In genomic region chr19:50237493-50237892, GRCh38 we compare ENCODE assay signal across 12 cellular contexts. TPM values are rescaled to one million over a fixed set of nuclear protein-coding genes. Genes with fewer than 3 reads are reported as not detected.
DNase-seq lines count a peak whose midpoint lies in the region; ATAC-seq and TF ChIP-seq lines count a peak whose summit lies in the region.
"Not testable (repeated sequence)": the region's sequence is repeated elsewhere in the genome, so short reads cannot be mapped to it uniquely, and the experiment has no call there.
"Had no signal": no experiment of that assay in that cellular context is flagged by ENCODE, and none has a peak within 500 bp of the region (broad histone marks: within the 10 kb centered on the region; RNA-seq: fewer than 3 reads in every experiment).

No MANE protein-coding gene starts in this region.

- H4K5ac ChIP-seq in H9 (ENCODE audit: insufficient read length, low read depth, low read length); mesendoderm (ENCODE audit: low read length): not testable (repeated sequence)

- not testable (repeated sequence) for H3K27me3 ChIP-seq in DND-41 (ENCODE audit: insufficient read depth, low read length, poor library complexity); H9 (ENCODE audit: insufficient read depth, low read length); endodermal cell (ENCODE audit: control insufficient read depth, insufficient read depth, low read length, poor library complexity, severe bottlenecking); mesendoderm (ENCODE audit: insufficient read depth, low read length, poor library complexity)

- H4K91ac ChIP-seq in H9 (ENCODE audit: insufficient read length, low read depth, low read length), result not testable (repeated sequence)

- H3K27ac ChIP-seq in DND-41 (ENCODE audit: low read length); H9 (ENCODE audit: insufficient read length, low read depth, low read length); OCI-LY7 (ENCODE audit: low read depth, low read length, poor library complexity, severe bottlenecking); endodermal cell (ENCODE audit: low read depth, low read length); mesendoderm (ENCODE audit: low read depth, low read length): not testable (repeated sequence)

- DNase-seq in DND-41; type B pancreatic cell (ENCODE audit: extremely low spot score, unreplicated experiment): not testable (repeated sequence)
- DNase-seq in H9, result peak; percentile 68
- DNase-seq in NCI-H2029 (lab: John Stamatoyannopoulos, UW), result peak; percentile 2
- DNase-seq in OCI-LY7 (ENCODE audit: low spot score), result peak; percentile 16
- DNase-seq in activated CD8-positive, alpha-beta T cell treated with anti-CD3 and anti-CD28 coated beads for 36 hours, result peak; percentile 48
- DNase-seq in endodermal cell, result peak; percentile 85
- DNase-seq in mesendoderm, result peak; percentile 42

- H3K56ac ChIP-seq in H9 (ENCODE audit: insufficient read length, low read depth, low read length); mesendoderm (ENCODE audit: low read length): not testable (repeated sequence)

- ATAC-seq in DND-41 (ENCODE audit: insufficient read depth, low read depth); activated CD8-positive, alpha-beta T cell treated with anti-CD3 and anti-CD28 coated beads for 36 hours: not testable (repeated sequence)

- not testable (repeated sequence) for H3K4me1 ChIP-seq in DND-41 (ENCODE audit: insufficient read depth, low read length); H9 (ENCODE audit: insufficient read depth, low read length); OCI-LY7 (ENCODE audit: insufficient read depth, low read length, poor library complexity, severe bottlenecking); endodermal cell (ENCODE audit: control insufficient read depth, insufficient read depth, low read length); mesendoderm (ENCODE audit: control insufficient read depth, low read depth, low read length)

- H3K27me3 Mint-ChIP-seq in H9 (ENCODE audit: low read depth); activated CD8-positive, alpha-beta T cell treated with anti-CD3 and anti-CD28 coated beads for 36 hours; endodermal cell (ENCODE audit: insufficient read depth); type B pancreatic cell: not testable (repeated sequence)

- not testable (repeated sequence) for H3K23me2 ChIP-seq in H9 (ENCODE audit: insufficient read length, low read depth, low read length, poor library complexity, severe bottlenecking)

- H3K4ac ChIP-seq in H9 (ENCODE audit: low read depth, low read length); mesendoderm (ENCODE audit: low read depth, low read length): not testable (repeated sequence)

- not testable (repeated sequence) for H2BK15ac ChIP-seq in H9 (ENCODE audit: low read depth, low read length); mesendoderm (replicated peaks; ENCODE audit: low read depth)

- not testable (repeated sequence) for H4K20me1 ChIP-seq in DND-41 (ENCODE audit: insufficient read depth, low read length); H9 (ENCODE audit: control insufficient read depth, insufficient read depth, insufficient read length); OCI-LY7 (ENCODE audit: insufficient read depth, low read length)

- peak; percentile 36 for TF ChIP-seq CTCF in DND-41 (IDR thresholded peaks at IDR 0.05; ENCODE audit: borderline replicate concordance, extremely low read depth, low read length, poor library complexity, severe bottlenecking)
- peak; percentile 69 for TF ChIP-seq CTCF in H9 (conservative IDR thresholded peaks at IDR 0.05)
- TF ChIP-seq CTCF in OCI-LY7 (conservative IDR thresholded peaks at IDR 0.05; ENCODE audit: low read length), result peak; percentile 68
- peak; percentile 64 for TF ChIP-seq CTCF in activated CD8-positive, alpha-beta T cell treated with anti-CD3 and anti-CD28 coated beads for 36 hours (IDR thresholded peaks at IDR 0.05)
- TF ChIP-seq CTCF in endodermal cell (conservative IDR thresholded peaks at IDR 0.05), result peak; percentile 72
- TF ChIP-seq CTCF in type B pancreatic cell (conservative IDR thresholded peaks at IDR 0.05), result peak; percentile 51

- H2BK5ac ChIP-seq in H9 (ENCODE audit: insufficient read length, low read length); mesendoderm (ENCODE audit: low read length): not testable (repeated sequence)

- not testable (repeated sequence) for H2BK20ac ChIP-seq in H9 (ENCODE audit: low read depth, low read length, poor library complexity, severe bottlenecking)

- H2BK12ac ChIP-seq in H9 (ENCODE audit: insufficient read length, low read depth, low read length), result not testable (repeated sequence)

- H3K9me2 ChIP-seq in OCI-LY7 (ENCODE audit: insufficient read depth, low read length), result not testable (repeated sequence)

- not testable (repeated sequence) for H3K14ac ChIP-seq in H9 (ENCODE audit: insufficient read depth, low read length)

- not testable (repeated sequence) for BruUV-seq in OCI-LY7 (replicated peaks; lab: Mats Ljungman, UMichigan)

- not testable (repeated sequence) for H3K4me3 Mint-ChIP-seq in H9; activated CD8-positive, alpha-beta T cell treated with anti-CD3 and anti-CD28 coated beads for 36 hours; endodermal cell; type B pancreatic cell

- H3K9me3 Mint-ChIP-seq in H9; activated CD8-positive, alpha-beta T cell treated with anti-CD3 and anti-CD28 coated beads for 36 hours; endodermal cell; type B pancreatic cell: not testable (repeated sequence)

- not testable (repeated sequence) for H3K79me1 ChIP-seq in H9 (ENCODE audit: insufficient read depth, low read depth, low read length, poor library complexity, severe bottlenecking); mesendoderm (ENCODE audit: low read length)

- not testable (repeated sequence) for H3T11ph ChIP-seq in H9 (ENCODE audit: low read length)

- not testable (repeated sequence) for H3K4me2 ChIP-seq in DND-41 (ENCODE audit: insufficient read depth, low read length); H9 (ENCODE audit: insufficient read depth, insufficient read length, low read length); OCI-LY7 (ENCODE audit: low read length); mesendoderm (ENCODE audit: low read length)

- H3K79me2 ChIP-seq in DND-41 (ENCODE audit: insufficient read depth, low read length); H9 (ENCODE audit: insufficient read depth, low read length); OCI-LY7 (ENCODE audit: insufficient read depth, low read depth, low read length); mesendoderm (ENCODE audit: control insufficient read depth, insufficient read depth, low read length): not testable (repeated sequence)

- H3K4me1 Mint-ChIP-seq in H9, result peaks cover 13 to 24% of the 10 kb centered on the region in 2 experiments
- not testable (repeated sequence) for H3K4me1 Mint-ChIP-seq in activated CD8-positive, alpha-beta T cell treated with anti-CD3 and anti-CD28 coated beads for 36 hours (ENCODE audit: low read depth); endodermal cell; type B pancreatic cell (ENCODE audit: unreplicated experiment)

- POLR2A ChIA-PET in OCI-LY7 (lab: Charles Lee), result interaction anchor here (0.9 kb wide), 1 partner anchor 10 kb away, joined by 3 read pairs; no protein-coding TSS in a partner anchor
- POLR2A ChIA-PET in activated CD8-positive, alpha-beta T cell treated with anti-CD3 and anti-CD28 coated beads for 36 hours (lab: Charles Lee), result not testable (repeated sequence)

- H3K9ac ChIP-seq in DND-41 (ENCODE audit: low read depth, low read length); H9 (ENCODE audit: extremely low read depth, insufficient read length, low read length); endodermal cell (ENCODE audit: extremely low read depth, low read length, poor library complexity, severe bottlenecking); mesendoderm (ENCODE audit: low read length): not testable (repeated sequence)

- H3K36me3 Mint-ChIP-seq in H9 (ENCODE audit: insufficient read depth in 1 of 3, low read depth in 3 of 3) (peaks cover 12 to 24% (median 14%) of the 10 kb centered on the region in 3 experiments), endodermal cell (ENCODE audit: low read depth) (peaks cover 18% of the 10 kb centered on the region)
- H3K36me3 Mint-ChIP-seq in activated CD8-positive, alpha-beta T cell treated with anti-CD3 and anti-CD28 coated beads for 36 hours (ENCODE audit: low read depth); type B pancreatic cell: not testable (repeated sequence)

- not testable (repeated sequence) for H3K36me3 ChIP-seq in DND-41 (ENCODE audit: insufficient read depth, low read length); OCI-LY7 (ENCODE audit: insufficient read depth, low read length); endodermal cell (ENCODE audit: control insufficient read depth, insufficient read depth, low read length); mesendoderm (ENCODE audit: control insufficient read depth, insufficient read depth, low read length)

- H3K4me3 ChIP-seq in DND-41 (ENCODE audit: low read depth in 1 of 2, low read length in 2 of 2); OCI-LY7 (ENCODE audit: low read depth, low read length, poor library complexity, severe bottlenecking); endodermal cell (ENCODE audit: low read length); mesendoderm (ENCODE audit: low read length): not testable (repeated sequence)

- not testable (repeated sequence) for H3K18ac ChIP-seq in H9 (ENCODE audit: insufficient read length, low read depth, low read length); mesendoderm (ENCODE audit: low read length)

- CTCF ChIA-PET in OCI-LY7 (lab: Charles Lee; ENCODE audit: unreplicated experiment), result not testable (repeated sequence)
- CTCF ChIA-PET in activated CD8-positive, alpha-beta T cell treated with anti-CD3 and anti-CD28 coated beads for 36 hours (lab: Charles Lee), result interaction anchor here (0.6 to 3.2 kb wide), 9 partner anchors 21 to 190 kb away, joined by 3 to 8 read pairs (median 3); partner anchors contain the start of gene KCNC3

- H3K27ac Mint-ChIP-seq in H9 (peak overlapping the region in 2 of 3 experiments; percentile 57 to 81; a peak in 4 of 7 replicates), type B pancreatic cell (peak overlapping the region; percentile 74)
- H3K27ac Mint-ChIP-seq in activated CD8-positive, alpha-beta T cell treated with anti-CD3 and anti-CD28 coated beads for 36 hours; endodermal cell: not testable (repeated sequence)

- not testable (repeated sequence) for H2AFZ ChIP-seq in DND-41 (ENCODE audit: low read depth, low read length); H9 (ENCODE audit: low read length); OCI-LY7 (ENCODE audit: low read length)

- H3K9me3 ChIP-seq in DND-41 (ENCODE audit: insufficient read depth, low read length, severe bottlenecking); H9 (ENCODE audit: control insufficient read depth, low read depth, low read length); OCI-LY7 (ENCODE audit: low read length); endodermal cell (ENCODE audit: control insufficient read depth, low read length): not testable (repeated sequence)

- H3K23ac ChIP-seq in H9 (ENCODE audit: insufficient read length, low read depth, low read length); mesendoderm (ENCODE audit: low read length): not testable (repeated sequence)

- H4K8ac ChIP-seq in H9 (replicated peaks; ENCODE audit: insufficient read length, low read depth, low read length); mesendoderm (ENCODE audit: low read depth, low read length): not testable (repeated sequence)

- not testable (repeated sequence) for H2AK5ac ChIP-seq in H9 (ENCODE audit: insufficient read length, low read length); mesendoderm (ENCODE audit: low read length)

- intact Hi-C loops in OCI-LY7 (cut with micrococcal nuclease; ENCODE audit: unreplicated experiment); activated CD8-positive, alpha-beta T cell treated with anti-CD3 and anti-CD28 coated beads for 36 hours (cut with micrococcal nuclease): not testable (repeated sequence)

- WGBS in H9 (ENCODE audit: extremely low coverage, insufficient read length, low lambda C conversion rate), result no CpG with 5 or more reads among the region's 11 CpGs
- WGBS in endodermal cell (ENCODE audit: insufficient coverage in 1 of 2, insufficient read length in 1 of 2), 2 experiments, result 54 to 58% methylated on average over 7 to 11 of the region's 11 CpGs
- WGBS in mesendoderm (ENCODE audit: extremely low coverage, insufficient coverage, low lambda C conversion rate), result no CpG with 5 or more reads among the region's 11 CpGs

- H2BK120ac ChIP-seq in H9 (ENCODE audit: low read depth, low read length, poor library complexity, severe bottlenecking); mesendoderm (ENCODE audit: low read depth, low read length): not testable (repeated sequence)

RNA-seq across cellular contexts. Expression of gene MYH14, which starts 34.1 kb away (rescaled TPM):
- 27.7 and 28.6 TPM in 2 replicates for total RNA-seq in H9 (2021)
- total RNA-seq in OCI-LY7 (2014; rRNA removed; shearing (Covaris generic)), result not detected in 2 replicates
- not detected in 2 replicates for total RNA-seq in OCI-LY7 (2022)
- total RNA-seq in activated CD8-positive, alpha-beta T cell treated with anti-CD3 and anti-CD28 coated beads for 36 hours, result not detected
- 10 to 100 TPM; 12.8 to 16.7 TPM for total RNA-seq in endodermal cell
- 1.1 TPM for polyA plus RNA-seq in endodermal cell (2013, experiment 1 of 2)
- polyA plus RNA-seq in endodermal cell (2013, experiment 2 of 2), result 0.99 TPM
- polyA plus RNA-seq in mesendoderm (2013, experiment 1 of 2), result 4.5 TPM
- 4.7 TPM for polyA plus RNA-seq in mesendoderm (2013, experiment 2 of 2)
- total RNA-seq in type B pancreatic cell (ENCODE audit: low replicate concordance), result 93.9 and 225 TPM in 2 replicates
- total RNA-seq: activated CD8-positive, alpha-beta T cell treated with anti-CD3 and anti-CD28 coated beads, Interleukin-2, amount 10 ng/mL, durations not matched to agents 7 days and 5 days; CD4-positive, CD25-positive, alpha-beta regulatory T cell; osteocyte; SJSA1 had no signal
- polyA plus RNA-seq: CD4-positive, CD25-positive, alpha-beta regulatory T cell had no signal

Comparison
In these comparisons a context has a peak if more than half of its experiments do, and no peak if none do; other contexts are left out.
1. RNA of gene MYH14, which starts 34.1 kb away (total RNA-seq): 93.9 to 225 TPM in type B pancreatic cell, 27.7 to 28.6 TPM in H9 and 12.8 to 16.7 TPM in endodermal cell; not detected in OCI-LY7 and not detected in activated CD8-positive, alpha-beta T cell treated with anti-CD3 and anti-CD28 coated beads for 36 hours; every median in the first group is over 10 times any median in the second.
2. Peak in every context shown above with its lines, with median percentiles within 50 percentile points of each other: CTCF ChIP-seq.